2 cellular contexts compared by ENCODE assay signal in genomic region chr16:12879812-12880211, GRCh38.
TF ChIP-seq lines count a peak whose summit lies in the region.

No MANE protein-coding gene starts in this region.

TF ChIP-seq in HepG2, 621 proteins besides CTCF, POLR2A, EP300 and RAD21:
- TF ChIP-seq CSRNP1 (CRISPR knock-in tag; IDR thresholded peaks at IDR 0.05) (no peak), USF2 (IDR thresholded peaks at IDR 0.05; ENCODE audit: low read depth, low read length) (peak; percentile 28), USF2 (CRISPR knock-in tag; IDR thresholded peaks at IDR 0.05; ENCODE audit: borderline replicate concordance) (peak; percentile 51; the same call in 1 of the 2 replicates), NFYC (CRISPR knock-in tag; IDR thresholded peaks at IDR 0.05) (peak; percentile 20; the same call in 1 of the 2 replicates), CEBPB (IDR thresholded peaks at IDR 0.05; ENCODE audit: borderline replicate concordance, low read depth, low read length) (0 out of 2 replicates have a peak, but pooled peaks have one; percentile 11), ZNF549 (CRISPR knock-in tag; IDR thresholded peaks at IDR 0.05) (no peak)

TF ChIP-seq in K562, 482 proteins besides CTCF, POLR2A, EP300 and RAD21:
- TF ChIP-seq NR2F6 (CRISPR knock-in tag; IDR thresholded peaks at IDR 0.05) = no peak
- no peak for TF ChIP-seq ZNF124 (CRISPR knock-in tag; IDR thresholded peaks at IDR 0.05)
- TF ChIP-seq USF1 (CRISPR knock-in tag; IDR thresholded peaks at IDR 0.05) = peak; percentile 75
- no peak for TF ChIP-seq HOMEZ (CRISPR knock-in tag; IDR thresholded peaks at IDR 0.05)
- no peak for TF ChIP-seq ZNF512 (tag; IDR thresholded peaks at IDR 0.05)
- no peak for TF ChIP-seq ZKSCAN1 (IDR thresholded peaks at IDR 0.05; ENCODE audit: low read depth, low read length)
- peak; percentile 86 for TF ChIP-seq USF2 (CRISPR knock-in tag; IDR thresholded peaks at IDR 0.05)
- TF ChIP-seq CBFA2T2 (conservative IDR thresholded peaks at IDR 0.05) = 0 out of 2 replicates have a peak, but pooled peaks have one; percentile 6
- TF ChIP-seq CHAMP1 (IDR thresholded peaks at IDR 0.05) = no peak
- TF ChIP-seq CREBBP (IDR thresholded peaks at IDR 0.05; ENCODE audit: low read depth, low read length) = no peak
- TF ChIP-seq ZEB2 (IDR thresholded peaks at IDR 0.05) = no peak
- no peak for TF ChIP-seq LEF1 (IDR thresholded peaks at IDR 0.05)
- no peak for TF ChIP-seq JUND (IDR thresholded peaks at IDR 0.05; ENCODE audit: borderline replicate concordance, low read depth, low read length)
- TF ChIP-seq JUND (tag; IDR thresholded peaks at IDR 0.05; ENCODE audit: borderline replicate concordance, low read depth, low read length) = no peak
- TF ChIP-seq RAD51 (IDR thresholded peaks at IDR 0.05; ENCODE audit: borderline replicate concordance, low read depth) = peak; percentile 74
- no peak for TF ChIP-seq MAX (CRISPR knock-in tag; IDR thresholded peaks at IDR 0.05)
- no peak for TF ChIP-seq CEBPG (CRISPR knock-in tag; IDR thresholded peaks at IDR 0.05)
- peak in 1 of 2 experiments; percentile 82; a peak in 2 of 4 replicates for TF ChIP-seq CEBPG (tag; conservative IDR thresholded peaks at IDR 0.05 in 1 of 2, IDR thresholded peaks at IDR 0.05 in 1 of 2)
